ENCODE assay signal across 9 cellular contexts in genomic region chr3:14435175-14436011, GRCh38. TPM values are rescaled to one million over a fixed set of nuclear protein-coding genes. Genes with fewer than 3 reads are reported as not detected.
DNase-seq lines count a peak whose midpoint lies in the region; ATAC-seq and TF ChIP-seq lines count a peak whose summit lies in the region.
"Had no signal": no experiment of that assay in that cellular context is flagged by ENCODE, and none has a peak within 500 bp of the region (broad histone marks: within the 10 kb centered on the region; RNA-seq: fewer than 3 reads in every experiment).

No MANE protein-coding gene starts in this region.

- in situ Hi-C loops in GM23248 (cut with MboI), result no loop called here

- H3K4me1 Mint-ChIP-seq in naive thymus-derived CD4-positive, alpha-beta T cell, result peaks cover 45 to 65% (median 60%) of the 10 kb centered on the region in 7 donors

- no peaks in the 10 kb centered on the region for H3K36me3 ChIP-seq in A673 (ENCODE audit: insufficient read depth, low read length, poor library complexity, severe bottlenecking)
- H3K36me3 ChIP-seq in GM23248 (ENCODE audit: low read depth), result no peaks in the 10 kb centered on the region
- H3K36me3 ChIP-seq in naive thymus-derived CD4-positive, alpha-beta T cell (ENCODE audit: control insufficient read depth in 2 of 3, insufficient read depth in 3 of 3, low read length in 3 of 3), result no peaks in the 10 kb centered on the region

- no peak overlapping the region for H3K4me3 ChIP-seq in A673 (ENCODE audit: low read depth, low read length, poor library complexity, severe bottlenecking)
- H3K4me3 ChIP-seq in GM23248, result peak overlapping the region; percentile 40
- no peak overlapping the region for H3K4me3 ChIP-seq in cardiac fibroblast (replicated peaks in 1 of 2; ENCODE audit: low read depth in 2 of 2, low read length in 2 of 2)
- no peak overlapping the region for H3K4me3 ChIP-seq in naive thymus-derived CD4-positive, alpha-beta T cell (ENCODE audit: low read length)

- DNase-seq in A673 (ENCODE audit: low spot score) (no peak), GM23248 (peak; percentile 83), cardiac fibroblast (ENCODE audit: low read depth in 2 of 2) (peak; percentile 53 to 65), AG08396 (ENCODE audit: low spot score) (no peak), cerebellar nuclear complex (lab: John Stamatoyannopoulos, UW) (no peak)
- DNase-seq in naive thymus-derived CD4-positive, alpha-beta T cell, result no peak
- DNase-seq: NCI-H226 had no signal

- peak overlapping the region; percentile 25 for H2AFZ ChIP-seq in GM23248

- H3K9me3 ChIP-seq in A673 (ENCODE audit: low read depth, low read length, poor library complexity, severe bottlenecking) (no peaks in the 10 kb centered on the region), GM23248 (ENCODE audit: low read depth) (no peaks in the 10 kb centered on the region)
- no peaks in the 10 kb centered on the region for H3K9me3 ChIP-seq in naive thymus-derived CD4-positive, alpha-beta T cell (ENCODE audit: control insufficient read depth in 2 of 3, low read length in 3 of 3)

- no peaks in the 10 kb centered on the region for H3K27me3 Mint-ChIP-seq in naive thymus-derived CD4-positive, alpha-beta T cell

- H3K36me3 Mint-ChIP-seq in naive thymus-derived CD4-positive, alpha-beta T cell, result peaks cover 0 to 2% (median 0%) of the 10 kb centered on the region in 5 donors

- 0 out of 2 replicates have a peak, but pooled peaks cover 15% of the 10 kb centered on the region for H3F3A ChIP-seq in GM23248 (ENCODE audit: insufficient read depth)

- H3K27ac ChIP-seq in A673 (ENCODE audit: low read depth, low read length, poor library complexity, severe bottlenecking) (peak overlapping the region; percentile 37), GM23248 (peak overlapping the region; percentile 50)
- no peak overlapping the region for H3K27ac ChIP-seq in naive thymus-derived CD4-positive, alpha-beta T cell (ENCODE audit: low read depth, low read length)

- no peak for ATAC-seq in naive thymus-derived CD4-positive, alpha-beta T cell
- ATAC-seq in GM18520 (IDR thresholded peaks at IDR 0.05; ENCODE audit: unreplicated experiment) (no peak), HG02884 (IDR thresholded peaks at IDR 0.05; ENCODE audit: unreplicated experiment) (no peak)

- no peaks in the 10 kb centered on the region for H3K9me2 ChIP-seq in GM23248 (ENCODE audit: insufficient read depth)

- CTCF ChIA-PET in A673 (lab: Charles Lee), result no interaction called here
- CTCF ChIA-PET in naive thymus-derived CD4-positive, alpha-beta T cell (lab: Charles Lee), result no interaction called here

- WGBS in GM23248 (ENCODE audit: low coverage in 1 of 2, low lambda C conversion rate in 2 of 2, missing lambda C conversion rate in 2 of 2), 2 experiments, result 43 to 44% methylated on average over 18 of the region's 18 CpGs

- peaks cover 0 to 3% (median 0%) of the 10 kb centered on the region in 11 donors for H3K9me3 Mint-ChIP-seq in naive thymus-derived CD4-positive, alpha-beta T cell

- intact Hi-C loops in A673 (cut with micrococcal nuclease; ENCODE audit: unreplicated experiment), result no loop called here
- intact Hi-C loops in naive thymus-derived CD4-positive, alpha-beta T cell (cut with micrococcal nuclease), result loop anchor here in 1 of 2 donors (10.0 kb wide), 1 partner anchor 541 kb away; no protein-coding TSS in a partner anchor

- peak overlapping the region in 6 of 9 donors; percentile 26 to 99 (median 62) for H3K27ac Mint-ChIP-seq in naive thymus-derived CD4-positive, alpha-beta T cell

- BruUV-seq in A673 (replicated peaks; lab: Mats Ljungman, UMichigan), result no TSS peak

- POLR2A ChIA-PET in A673 (lab: Charles Lee; ENCODE audit: low non-redundant PET), result interaction anchor here (0.8 kb wide), 1 partner anchor 33 kb away, joined by 3 read pairs; the partner anchor contains the start of gene SLC6A6
- POLR2A ChIA-PET in naive thymus-derived CD4-positive, alpha-beta T cell (lab: Charles Lee), result interaction anchor here (1.4 kb wide), 1 partner anchor 8 kb away, joined by 4 read pairs; no protein-coding TSS in a partner anchor

- no peaks in the 10 kb centered on the region for H4K20me1 ChIP-seq in GM23248 (ENCODE audit: insufficient read depth)

- peak overlapping the region; percentile 32 for H3K4me2 ChIP-seq in GM23248 (ENCODE audit: unreplicated experiment)

- TF ChIP-seq CTCF in A673 (conservative IDR thresholded peaks at IDR 0.05; ENCODE audit: low read depth, low read length) (no peak), cardiac fibroblast (IDR thresholded peaks at IDR 0.05; ENCODE audit: low read depth, low read length) (no peak)

- no peak overlapping the region for H3K4me3 Mint-ChIP-seq in naive thymus-derived CD4-positive, alpha-beta T cell

- peaks cover 25% of the 10 kb centered on the region for H3K79me2 ChIP-seq in GM23248 (ENCODE audit: insufficient read depth)

- H3K4me1 ChIP-seq in A673 (ENCODE audit: insufficient read depth, low read length, poor library complexity, severe bottlenecking) (peaks cover 85% of the 10 kb centered on the region), GM23248 (ENCODE audit: insufficient read depth) (peaks cover 36% of the 10 kb centered on the region)
- H3K4me1 ChIP-seq in naive thymus-derived CD4-positive, alpha-beta T cell (ENCODE audit: control insufficient read depth in 2 of 2, insufficient read depth in 2 of 2, low read length in 2 of 2), result peaks cover 29 to 49% of the 10 kb centered on the region in 2 donors

- H3K27me3 ChIP-seq in A673 (replicated peaks; ENCODE audit: insufficient read depth, low read depth, low read length, poor library complexity) (no peaks in the 10 kb centered on the region), GM23248 (replicated peaks; ENCODE audit: insufficient read depth) (no peaks in the 10 kb centered on the region)
- H3K27me3 ChIP-seq in naive thymus-derived CD4-positive, alpha-beta T cell (ENCODE audit: control insufficient read depth in 2 of 2, insufficient read depth in 2 of 2, low read length in 2 of 2), result no peaks in the 10 kb centered on the region

- peak overlapping the region; percentile 56 for H3K9ac ChIP-seq in GM23248

RNA-seq across cellular contexts. Expression of gene SLC6A6, which starts 33.0 kb away (rescaled TPM):
- total RNA-seq in A673 (2021), result 48.8 and 55.1 TPM in 2 replicates
- 10.6 and 13.4 TPM in 2 replicates for total RNA-seq in GM23248 (2014; rRNA removed; shearing (Covaris generic))
- polyA plus RNA-seq in GM23248 (2016; fragmentation: Nextera tagmentation; extraction: Ambion mirVana), result 4.6 and 4.7 TPM in 2 replicates
- total RNA-seq in naive thymus-derived CD4-positive, alpha-beta T cell, result 10 to 100 TPM; 34.5 to 87.5 (median 35.6) TPM
- 1 to 10 TPM; 3.0 to 3.2 TPM for polyA plus RNA-seq in naive thymus-derived CD4-positive, alpha-beta T cell

Comparison
In these comparisons a context has a peak if more than half of its experiments do, and no peak if none do; other contexts are left out.
1. DNase-seq: peak in GM23248 (single experiment) and cardiac fibroblast (2 of 2); none in A673 (single experiment), naive thymus-derived CD4-positive, alpha-beta T cell (0 of 9), AG08396 (single experiment) and cerebellar nuclear complex (0 of 2).